ENCODE assay signal across 23 cellular contexts in the genomic region with DNA sequence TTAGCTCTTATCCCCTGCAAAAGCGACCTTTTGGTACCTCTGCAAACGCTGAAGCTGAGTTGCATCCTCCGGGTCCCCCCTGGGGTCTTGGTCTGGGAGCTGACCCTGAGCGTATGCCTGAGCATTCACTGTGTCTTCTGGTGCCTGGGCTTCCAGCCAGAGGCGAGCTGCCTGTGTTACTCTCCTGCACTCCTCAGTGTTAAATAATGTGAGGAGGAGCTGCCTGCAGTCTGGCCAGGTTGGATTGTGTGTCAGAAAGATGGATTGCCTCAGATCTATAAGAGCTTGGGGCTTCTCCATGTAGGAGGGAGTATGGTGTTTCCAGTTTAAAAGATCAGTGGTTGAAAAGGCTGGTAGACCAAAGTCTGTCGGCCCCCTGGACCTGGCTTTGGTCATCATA. TPM values are rescaled to one million over a fixed set of nuclear protein-coding genes. Genes with fewer than 3 reads are reported as not detected.
DNase-seq lines count a peak whose midpoint lies in the region; ATAC-seq and TF ChIP-seq lines count a peak whose summit lies in the region.
"Had no signal": no experiment of that assay in that cellular context is flagged by ENCODE, and none has a peak within 500 bp of the region (broad histone marks: within the 10 kb centered on the region; RNA-seq: fewer than 3 reads in every experiment).

No MANE protein-coding gene starts in this region.

- no CpG with 5 or more reads among the region's 6 CpGs for WGBS in mesendoderm (ENCODE audit: extremely low coverage, insufficient coverage, low lambda C conversion rate)
- 18 to 32% methylated on average over 6 of the region's 6 CpGs for WGBS in testis, 2 donors
- WGBS in mammary epithelial cell (ENCODE audit: low coverage, missing lambda C conversion rate): 81% methylated on average over 6 of the region's 6 CpGs

- in situ Hi-C loops in mammary epithelial cell (cut with MboI; ENCODE audit: low sequenced_read_pairs in 2 of 2): no loop called here

- H2BK5ac ChIP-seq in mesendoderm (ENCODE audit: low read length): no peak overlapping the region

- H3K4me3 ChIP-seq in choroid plexus epithelial cell (ENCODE audit: low read depth, low read length): no peak overlapping the region
- H3K4me3 ChIP-seq in mesendoderm (ENCODE audit: low read length): no peak overlapping the region
- H3K4me3 ChIP-seq in testis: no peak overlapping the region
- H3K4me3 ChIP-seq in mammary epithelial cell (replicated peaks in 1 of 3; ENCODE audit: insufficient read depth in 1 of 3, low read depth in 2 of 3, low read length in 3 of 3): no peak overlapping the region

- H4K20me1 ChIP-seq in mammary epithelial cell (ENCODE audit: insufficient read depth, low read length): no peaks in the 10 kb centered on the region

- no peak overlapping the region for H3K23ac ChIP-seq in mesendoderm (ENCODE audit: low read length)

- dilution Hi-C loops in mammary epithelial cell (cut with HindIII; ENCODE audit: low sequenced_read_pairs): no loop called here

- H3K79me1 ChIP-seq in mesendoderm (ENCODE audit: low read length): no peaks in the 10 kb centered on the region

- H3K4ac ChIP-seq in mesendoderm (ENCODE audit: low read depth, low read length): no peak overlapping the region

- ATAC-seq in HG03571 (IDR thresholded peaks at IDR 0.05; ENCODE audit: unreplicated experiment): no peak
- ATAC-seq: stimulated activated naive B cell treated with anti-CD40 and anti-IgM and Interleukin-4, amounts not matched to agents 10 μg/mL and 1 μg/mL and 100 μg/mL, for 72 hours had no signal

- H3K4me1 ChIP-seq in mesendoderm (ENCODE audit: control insufficient read depth, low read depth, low read length) (peaks cover 5% of the 10 kb centered on the region), testis (peaks cover 19% of the 10 kb centered on the region), mammary epithelial cell (ENCODE audit: insufficient read depth, low read length) (no peaks in the 10 kb centered on the region)

- H3K79me2 ChIP-seq in mesendoderm (ENCODE audit: control insufficient read depth, insufficient read depth, low read length) (no peaks in the 10 kb centered on the region), mammary epithelial cell (ENCODE audit: insufficient read depth, low read length) (no peaks in the 10 kb centered on the region)

- H3K9me3 ChIP-seq in testis (no peaks in the 10 kb centered on the region), mammary epithelial cell (replicated peaks; ENCODE audit: insufficient read depth, low read length) (no peaks in the 10 kb centered on the region)
- H3K9me3 ChIP-seq: lower lobe of right lung, ovary, transverse colon had no signal

- H3K56ac ChIP-seq in mesendoderm (ENCODE audit: low read length): peak overlapping the region; percentile 5

- H2AK5ac ChIP-seq in mesendoderm (ENCODE audit: low read length): no peak overlapping the region

- H3K4me2 ChIP-seq in mesendoderm (ENCODE audit: low read length) (no peak overlapping the region), mammary epithelial cell (ENCODE audit: insufficient read depth, low read depth, low read length) (no peak overlapping the region)

- CTCF ChIA-PET in mammary epithelial cell (lab: Charles Lee; ENCODE audit: low non-redundant PET): no interaction called here

- H4K8ac ChIP-seq in mesendoderm (ENCODE audit: low read depth, low read length): no peak overlapping the region

- DNase-seq in DMS 273 (lab: John Stamatoyannopoulos, UW; ENCODE audit: unreplicated experiment) (peak; percentile 21), DMS 273 treated with DMSO at 0.1 percent for 48 hours (lab: John Stamatoyannopoulos, UW) (no peak), choroid plexus epithelial cell (ENCODE audit: low read depth) (peak; percentile 38), mesendoderm (no peak), testis (peak; percentile 74), mammary epithelial cell (no peak), NOMO-1 (lab: John Stamatoyannopoulos, UW; ENCODE audit: unreplicated experiment in 2 of 2) (no peak)
- DNase-seq: activated CD4-positive, alpha-beta T cell treated with anti-CD3 and anti-CD28 coated beads, Interleukin-2, amount 10 ng/mL, durations not matched to agents 7 days and 5 days; activated naive CD8-positive, alpha-beta T cell treated with anti-CD3 and anti-CD28 coated beads for 36 hours; Calu3; EL; HCEC 1CT; lower lobe of right lung; NCI-H1105 treated with DMSO at 0.1 percent for 48 hours; NCI-H2081 treated with DMSO at 0.1 percent for 48 hours; NCI-H524; SHP77 treated with DMSO at 0.1 percent for 48 hours; stimulated activated naive B cell treated with anti-CD40 and anti-IgM and Interleukin-4, amounts not matched to agents 10 μg/mL and 1 μg/mL and 100 μg/mL, for 72 hours had no signal

- H3K36me3 ChIP-seq in mesendoderm (ENCODE audit: control insufficient read depth, insufficient read depth, low read length): no peaks in the 10 kb centered on the region
- no peaks in the 10 kb centered on the region for H3K36me3 ChIP-seq in testis (ENCODE audit: low read depth, missing control alignments)
- no peaks in the 10 kb centered on the region for H3K36me3 ChIP-seq in mammary epithelial cell (ENCODE audit: insufficient read depth, low read length)
- H3K36me3 ChIP-seq: lower lobe of right lung, ovary, transverse colon had no signal

- H4K5ac ChIP-seq in mesendoderm (ENCODE audit: low read length): no peak overlapping the region

- no TSS peak for BruUV-seq in mammary epithelial cell (replicated peaks; lab: Mats Ljungman, UMichigan)

- no peak overlapping the region for H3K27ac ChIP-seq in mesendoderm (ENCODE audit: low read depth, low read length)
- H3K27ac ChIP-seq in testis: peak overlapping the region in 1 of 2 donors; percentile 31
- H3K27ac ChIP-seq in mammary epithelial cell (ENCODE audit: insufficient read depth, low read depth, low read length): no peak overlapping the region
- H3K27ac ChIP-seq: 22Rv1, coronary artery, lower lobe of right lung, transverse colon had no signal

- no peak for TF ChIP-seq CTCF in choroid plexus epithelial cell (conservative IDR thresholded peaks at IDR 0.05; ENCODE audit: low read depth, low read length)
- no peak for TF ChIP-seq CTCF in testis (IDR thresholded peaks at IDR 0.05)
- no peak for TF ChIP-seq CTCF in mammary epithelial cell (conservative IDR thresholded peaks at IDR 0.05 in 1 of 2, IDR thresholded peaks at IDR 0.05 in 1 of 2; ENCODE audit: extremely low read depth in 1 of 2, insufficient read depth in 1 of 2, low read depth in 1 of 2, low read length in 2 of 2)

- no peak overlapping the region for H2BK15ac ChIP-seq in mesendoderm (replicated peaks; ENCODE audit: low read depth)

- no peak for TF ChIP-seq POLR2A in testis (IDR thresholded peaks at IDR 0.05)

- H2AFZ ChIP-seq in mammary epithelial cell (ENCODE audit: low read depth, low read length): no peak overlapping the region

- H3K27me3 ChIP-seq in mesendoderm (ENCODE audit: insufficient read depth, low read length, poor library complexity) (no peaks in the 10 kb centered on the region), testis (no peaks in the 10 kb centered on the region), mammary epithelial cell (ENCODE audit: insufficient read depth, low read length) (peaks cover 2% of the 10 kb centered on the region)
- H3K27me3 ChIP-seq: ovary, transverse colon had no signal

- H3K9ac ChIP-seq in mesendoderm (ENCODE audit: low read length): no peak overlapping the region
- no peak overlapping the region for H3K9ac ChIP-seq in mammary epithelial cell (ENCODE audit: insufficient read depth, low read length)

- no peak overlapping the region for H2BK120ac ChIP-seq in mesendoderm (ENCODE audit: low read depth, low read length)

- intact Hi-C loops in testis (cut with DNase I; ENCODE audit: low total_unique reads): no loop called here
- intact Hi-C loops in mammary epithelial cell (cut with micrococcal nuclease): loop anchor here (5.0 kb wide), 1 partner anchor 103 kb away; no protein-coding TSS in a partner anchor

- H3K18ac ChIP-seq in mesendoderm (ENCODE audit: low read length): no peak overlapping the region

RNA-seq across cellular contexts. Expression of a gene that starts 8.7 kb away (rescaled TPM):
- 19.3 TPM for polyA plus RNA-seq in mesendoderm (2013, experiment 1 of 2)
- 19.7 TPM for polyA plus RNA-seq in mesendoderm (2013, experiment 2 of 2)
- total RNA-seq in testis: 100 to 1,000 TPM; 164 to 215 TPM
- polyA plus RNA-seq in testis (ENCODE audit: insufficient read depth, low read depth, low replicate concordance): 121 TPM
- under 1 TPM; 0.45 to 0.83 TPM for total RNA-seq in mammary epithelial cell
- 3.2 TPM for polyA plus RNA-seq in mammary epithelial cell
- polyA minus RNA-seq in mammary epithelial cell: 15.0 TPM

Comparison
In these comparisons a context has a peak if more than half of its experiments do, and no peak if none do; other contexts are left out.
1. DNase-seq: peak in DMS 273 (single experiment), choroid plexus epithelial cell (single experiment) and testis (single experiment); none in DMS 273 treated with DMSO at 0.1 percent for 48 hours (single experiment), mesendoderm (single experiment), mammary epithelial cell (single experiment) and NOMO-1 (0 of 2).
2. RNA of a gene that starts 8.7 kb away (total RNA-seq): 164 to 215 TPM in testis; 0.45 to 0.83 TPM in mammary epithelial cell; every median in the first group is over 10 times any median in the second.